2 cellular contexts compared by ENCODE assay signal in genomic region chr17:55462711-55463110, GRCh38.
TF ChIP-seq lines count a peak whose summit lies in the region.

No MANE protein-coding gene starts in this region.

TF ChIP-seq in HepG2, 621 proteins besides CTCF, POLR2A, EP300 and RAD21:
- TF ChIP-seq BCL3 (CRISPR knock-in tag; IDR thresholded peaks at IDR 0.05) (no peak), PAF1 (CRISPR knock-in tag; IDR thresholded peaks at IDR 0.05) (no peak), STAT6 (CRISPR knock-in tag; IDR thresholded peaks at IDR 0.05; ENCODE audit: borderline replicate concordance) (no peak), STAT5B (CRISPR knock-in tag; IDR thresholded peaks at IDR 0.05) (no peak), KDM2A (CRISPR knock-in tag; IDR thresholded peaks at IDR 0.05; ENCODE audit: borderline replicate concordance, low read depth) (no peak), ZMAT5 (CRISPR knock-in tag; IDR thresholded peaks at IDR 0.05; ENCODE audit: borderline replicate concordance, low read depth) (no peak), ZNF576 (CRISPR knock-in tag; IDR thresholded peaks at IDR 0.05) (no peak), SMARCE1 (IDR thresholded peaks at IDR 0.05; ENCODE audit: borderline replicate concordance) (no peak), CEBPG (CRISPR knock-in tag; IDR thresholded peaks at IDR 0.05) (no peak), CEBPB (IDR thresholded peaks at IDR 0.05; ENCODE audit: borderline replicate concordance, low read depth, low read length) (no peak), CENPBD1 (CRISPR knock-in tag; IDR thresholded peaks at IDR 0.05; ENCODE audit: borderline replicate concordance, low read depth) (no peak), ZNF354B (CRISPR knock-in tag; IDR thresholded peaks at IDR 0.05) (no peak), HOMEZ (CRISPR knock-in tag; IDR thresholded peaks at IDR 0.05; ENCODE audit: low read depth) (no peak), SOX5 (CRISPR knock-in tag; IDR thresholded peaks at IDR 0.05; ENCODE audit: borderline replicate concordance) (no peak), ZNF232 (CRISPR knock-in tag; IDR thresholded peaks at IDR 0.05; ENCODE audit: borderline replicate concordance) (no peak), ZNF878 (CRISPR knock-in tag; IDR thresholded peaks at IDR 0.05) (no peak)

TF ChIP-seq in SK-N-SH, 30 proteins besides CTCF, POLR2A, EP300 and RAD21:
- no peak for TF ChIP-seq POLR2AphosphoS5 (IDR thresholded peaks at IDR 0.05; ENCODE audit: low read depth, low read length)
- TF ChIP-seq YY1 (IDR thresholded peaks at IDR 0.05; ENCODE audit: low read depth) = no peak
- TF ChIP-seq GABPA (IDR thresholded peaks at IDR 0.05; ENCODE audit: low read depth) = no peak
- TF ChIP-seq REST (IDR thresholded peaks at IDR 0.05; ENCODE audit: low read depth, low read length) = no peak
- no peak for TF ChIP-seq EZH2phosphoT487 (IDR thresholded peaks at IDR 0.05; ENCODE audit: borderline replicate concordance, low read depth)
- peak; percentile 11; the same call in 1 of the 2 replicates for TF ChIP-seq PBX3 (IDR thresholded peaks at IDR 0.05)
- no peak for TF ChIP-seq RXRA (IDR thresholded peaks at IDR 0.05; ENCODE audit: borderline replicate concordance, low read depth)
- no peak for TF ChIP-seq TEAD4 (IDR thresholded peaks at IDR 0.05; ENCODE audit: borderline replicate concordance, insufficient read depth)
- TF ChIP-seq ZBTB33 (IDR thresholded peaks at IDR 0.05; ENCODE audit: borderline replicate concordance, low read depth) = no peak
- TF ChIP-seq USF1 (IDR thresholded peaks at IDR 0.05; ENCODE audit: borderline replicate concordance, low read depth) = no peak
- TF ChIP-seq TCF12 (IDR thresholded peaks at IDR 0.05) = 0 out of 2 replicates have a peak, but pooled peaks have one; percentile 5
- TF ChIP-seq ELF1 (IDR thresholded peaks at IDR 0.05) = no peak
